ENCODE assay signal across 9 cellular contexts in the genomic region with DNA sequence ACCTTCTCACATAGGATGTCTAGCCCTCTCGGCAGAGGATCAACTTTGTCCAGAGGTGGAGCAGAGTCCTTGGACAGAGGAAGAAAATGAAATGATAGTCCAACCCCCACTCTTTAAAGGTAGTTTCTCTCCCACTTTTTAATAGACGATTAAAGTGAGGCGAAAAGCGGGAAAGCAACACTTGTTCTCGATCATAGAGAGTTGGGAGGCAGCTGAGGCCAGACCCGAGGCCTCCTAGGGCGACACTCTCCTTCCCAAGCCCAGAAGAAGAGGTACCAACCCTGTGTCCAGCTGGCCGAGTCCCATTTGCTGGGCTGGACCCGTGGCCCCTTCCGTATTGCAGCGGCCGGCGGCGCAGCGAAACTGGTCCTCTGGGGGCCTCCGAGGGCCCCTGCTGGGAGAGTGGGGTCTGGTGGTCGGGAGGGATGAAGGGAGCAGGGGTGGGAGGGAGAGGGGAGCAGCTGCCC. TPM values are rescaled to one million over a fixed set of nuclear protein-coding genes. Genes with fewer than 3 reads are reported as not detected.
DNase-seq lines count a peak whose midpoint lies in the region; ATAC-seq, FAIRE-seq and TF ChIP-seq lines count a peak whose summit lies in the region.
"Had no signal": no experiment of that assay in that cellular context is flagged by ENCODE, and none has a peak within 500 bp of the region (broad histone marks: within the 10 kb centered on the region; RNA-seq: fewer than 3 reads in every experiment).

No MANE protein-coding gene starts in this region.

- H2AFZ ChIP-seq in keratinocyte (ENCODE audit: control insufficient read depth, low read length), result peak overlapping the region; percentile 4

- no peaks in the 10 kb centered on the region for H3K9me1 ChIP-seq in keratinocyte (ENCODE audit: control insufficient read depth, extremely low read depth, insufficient read depth, low read length)

- FAIRE-seq in keratinocyte (lab: Jason Lieb, UNC), result no peak

- TF ChIP-seq EP300 in stomach (IDR thresholded peaks at IDR 0.05), result no peak

- peak overlapping the region; percentile 97 for H3K4me3 Mint-ChIP-seq in MCF 10A (ENCODE audit: unreplicated experiment)

- CTCF ChIA-PET in MCF 10A (lab: Yijun Ruan, JAX), result interaction anchor here (0.6 to 1.6 kb wide), 7 partner anchors 19 to 327 kb away, joined by 3 to 4 read pairs (median 3); no protein-coding TSS in a partner anchor

- intact Hi-C loops in MCF 10A (cut with micrococcal nuclease) (loop anchor here (1.0 to 10.0 kb wide), 8 partner anchors 138 to 627 kb away; no protein-coding TSS in a partner anchor), stomach (cut with DNase I; ENCODE audit: low total_unique reads) (loop anchor here (10.0 kb wide), 2 partner anchors 260 to 770 kb away; no protein-coding TSS in a partner anchor)

- H3K27me3 Mint-ChIP-seq in MCF 10A (ENCODE audit: insufficient read depth, unreplicated experiment), result no peaks in the 10 kb centered on the region

- TF ChIP-seq CTCF in MCF 10A (IDR thresholded peaks at IDR 0.05; ENCODE audit: unreplicated experiment), result no peak
- TF ChIP-seq CTCF in keratinocyte (optimal IDR thresholded peaks at IDR 0.05 in 1 of 3, IDR thresholded peaks at IDR 0.05 in 1 of 3, conservative IDR thresholded peaks at IDR 0.05 in 1 of 3; ENCODE audit: extremely low read depth in 1 of 3, insufficient read depth in 2 of 3, low read length in 3 of 3), result no peak
- no peak for TF ChIP-seq CTCF in stomach (IDR thresholded peaks at IDR 0.05)

- H3K27ac ChIP-seq in keratinocyte (ENCODE audit: control insufficient read depth, insufficient read depth, low read length) (no peak overlapping the region), stomach (peak overlapping the region; percentile 19 to 83 (median 76))

- ATAC-seq in HG02759 (IDR thresholded peaks at IDR 0.05; ENCODE audit: unreplicated experiment) (peak; percentile 7), GM19463 (IDR thresholded peaks at IDR 0.05; ENCODE audit: unreplicated experiment) (no peak), GM21576 (IDR thresholded peaks at IDR 0.05; ENCODE audit: unreplicated experiment) (no peak)

- TF ChIP-seq POLR2A in stomach (IDR thresholded peaks at IDR 0.05), result no peak

- 3 to 20% (median 7%) methylated on average over 8 to 17 of the region's 17 CpGs for WGBS in stomach, 5 donors

- no peaks in the 10 kb centered on the region for H3K9me3 Mint-ChIP-seq in MCF 10A (ENCODE audit: unreplicated experiment)

- H3K4me2 ChIP-seq in keratinocyte (ENCODE audit: control insufficient read depth, extremely low read depth, insufficient read depth, low read depth, low read length), result peak overlapping the region; percentile 80

- peak overlapping the region; percentile 23 to 72 (median 48) for H3K4me3 ChIP-seq in keratinocyte (ENCODE audit: control insufficient read depth in 2 of 3, extremely low read depth in 1 of 3, insufficient read depth in 2 of 3, low read depth in 1 of 3, low read length in 3 of 3)
- peak overlapping the region; percentile 73 to 94 (median 78) for H3K4me3 ChIP-seq in stomach

- peaks cover 6% of the 10 kb centered on the region for H3K36me3 Mint-ChIP-seq in MCF 10A (ENCODE audit: insufficient read depth, unreplicated experiment)

- dilution Hi-C loops in keratinocyte (cut with MboI; ENCODE audit: extremely low pct_ligation_motif_present, low sequenced_read_pairs), result loop anchor here (25.0 kb wide), 2 partner anchors 253 to 403 kb away; no protein-coding TSS in a partner anchor

- no TSS peak for BruUV-seq in MCF 10A (replicated peaks; lab: Mats Ljungman, UMichigan)

- peaks cover 22% of the 10 kb centered on the region for H3K4me1 Mint-ChIP-seq in MCF 10A (ENCODE audit: insufficient read depth, unreplicated experiment)

- peak; percentile 13 for DNase-seq in MCF 10A (ENCODE audit: unreplicated experiment)
- no peak for DNase-seq in keratinocyte (ENCODE audit: low read depth, low spot score)
- DNase-seq in stomach, result no peak
- DNase-seq in inferior parietal cortex (ENCODE audit: extremely low spot score), result no peak
- no peak for DNase-seq in germinal center (ENCODE audit: low spot score)
- DNase-seq: activated effector memory CD4-positive, alpha-beta T cell treated with anti-CD3 and anti-CD28 coated beads, Interleukin-2, amount 50 U/mL, for 16 hours had no signal

- H3K79me2 ChIP-seq in keratinocyte (ENCODE audit: control insufficient read depth, insufficient read depth, low read length), result peaks cover 72% of the 10 kb centered on the region

- POLR2A ChIA-PET in MCF 10A (lab: Yijun Ruan, JAX), result no interaction called here

- H3K9ac ChIP-seq in keratinocyte (ENCODE audit: control insufficient read depth, extremely low read depth, insufficient read depth, low read length), result peak overlapping the region; percentile 64

- peak overlapping the region; percentile 79 for H3K27ac Mint-ChIP-seq in MCF 10A (ENCODE audit: low read depth, unreplicated experiment)

- H3K9me3 ChIP-seq in keratinocyte (ENCODE audit: control insufficient read depth, low read depth, low read length), result no peaks in the 10 kb centered on the region
- H3K9me3 ChIP-seq in stomach, result no peaks in the 10 kb centered on the region

- H4K20me1 ChIP-seq in keratinocyte (ENCODE audit: control insufficient read depth, extremely low read depth, insufficient read depth, low read length), result no peaks in the 10 kb centered on the region

- peaks cover 41% of the 10 kb centered on the region for H3K4me1 ChIP-seq in keratinocyte (ENCODE audit: control insufficient read depth, extremely low read depth, insufficient read depth, low read length)
- peaks cover 46 to 82% (median 78%) of the 10 kb centered on the region in 4 donors for H3K4me1 ChIP-seq in stomach

- peaks cover 0 to 1% of the 10 kb centered on the region in 2 experiments for H3K36me3 ChIP-seq in keratinocyte (ENCODE audit: control insufficient read depth in 2 of 2, extremely low read depth in 1 of 2, insufficient read depth in 2 of 2, low read length in 2 of 2)
- no peaks in the 10 kb centered on the region for H3K36me3 ChIP-seq in stomach

- H3K27me3 ChIP-seq in keratinocyte (ENCODE audit: control insufficient read depth, extremely low read depth, insufficient read depth, low read length) (no peaks in the 10 kb centered on the region), stomach (peaks cover 0 to 100% (median 78%) of the 10 kb centered on the region in 3 donors)

RNA-seq across cellular contexts. Expression of gene WNT5A, which starts 2.3 kb away (rescaled TPM):
- total RNA-seq in MCF 10A (2022) (9.5 and 14.5 TPM in 2 replicates), stomach (10 to 100 TPM in 3 of 5 donors, 1 to 10 TPM in 2; 4.1 to 44.2 (median 10.9) TPM)
- polyA plus RNA-seq in keratinocyte (7.1 to 18.7 TPM (median 9.4 TPM) in 3 replicates), stomach (1 to 10 TPM; 1.2 to 4.5 (median 1.4) TPM)
- polyA plus RNA-seq in keratinocyte (2011; ENCODE audit: low read depth), result 4.0 TPM
- polyA plus RNA-seq in keratinocyte (2011; cell fraction: cytosol; rRNA removed), result 3.9 and 4.5 TPM in 2 replicates
- polyA plus RNA-seq in keratinocyte (2011; cell fraction: nucleus; rRNA removed), result 16.4 and 17.6 TPM in 2 replicates
- polyA plus RNA-seq in keratinocyte (2012; ENCODE audit: low replicate concordance), result 4.5 and 16.4 TPM in 2 replicates
- polyA minus RNA-seq in keratinocyte, result 14.8 to 31.6 TPM (median 18.3 TPM) in 3 replicates
- polyA minus RNA-seq in keratinocyte (2011; cell fraction: cytosol; rRNA and poly(A)+ RNA removed), result 22.4 TPM
- polyA minus RNA-seq in keratinocyte (2011; cell fraction: nucleus; rRNA and poly(A)+ RNA removed), result 45.5 TPM in 2 replicates
